In genomic region chr19:51693819-51694218, GRCh38 we compare ENCODE assay signal across 1 cellular context.
A peak's percentile ranks its signal among the peaks of the same experiment; 100 is the strongest.
TF ChIP-seq lines count a peak whose summit lies in the region.

No MANE protein-coding gene starts in this region.

TF ChIP-seq in HepG2, 621 proteins besides CTCF, POLR2A, EP300 and RAD21:
- TF ChIP-seq SNAPC2 (CRISPR knock-in tag; IDR thresholded peaks at IDR 0.05) (no peak), ZNF263 (CRISPR knock-in tag; IDR thresholded peaks at IDR 0.05) (peak; percentile 55; the same call in 1 of the 2 replicates)
